In the genomic region with DNA sequence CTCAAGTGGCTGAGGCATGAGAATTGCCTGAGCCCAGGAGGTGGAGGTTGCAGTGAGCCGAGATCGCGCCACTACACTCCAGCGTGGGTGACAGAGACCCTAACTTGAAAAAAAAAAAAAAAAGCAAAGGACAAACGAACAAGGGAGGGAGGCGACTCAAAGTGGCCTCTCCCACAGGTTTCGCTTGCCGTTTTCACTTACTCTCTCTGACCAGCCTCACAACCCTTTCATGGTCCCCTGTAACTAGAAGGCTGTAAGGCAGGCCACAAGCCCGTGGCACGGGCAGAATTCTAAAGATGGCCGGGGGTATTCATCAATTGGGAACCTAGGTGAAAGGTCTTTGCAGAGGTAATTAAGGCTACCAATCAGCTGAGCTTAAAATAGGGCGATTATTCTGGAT, we compare ENCODE assay signal across 1 cellular context.
TF ChIP-seq lines count a peak whose summit lies in the region.

No MANE protein-coding gene starts in this region.

TF ChIP-seq in H1, 55 proteins besides CTCF, POLR2A, EP300 and RAD21:
- no peak for TF ChIP-seq SP1 (IDR thresholded peaks at IDR 0.05; ENCODE audit: low read depth, low read length)
- no peak for TF ChIP-seq JUND (IDR thresholded peaks at IDR 0.05; ENCODE audit: low read length)
- TF ChIP-seq EGR1 (IDR thresholded peaks at IDR 0.05; ENCODE audit: borderline replicate concordance, low read depth, low read length): no peak
- no peak for TF ChIP-seq GTF2F1 (IDR thresholded peaks at IDR 0.05; ENCODE audit: borderline replicate concordance, low read depth, low read length)
- no peak for TF ChIP-seq GABPA (IDR thresholded peaks at IDR 0.05; ENCODE audit: borderline replicate concordance, insufficient read depth, low read length)
- TF ChIP-seq, protein P1, sequence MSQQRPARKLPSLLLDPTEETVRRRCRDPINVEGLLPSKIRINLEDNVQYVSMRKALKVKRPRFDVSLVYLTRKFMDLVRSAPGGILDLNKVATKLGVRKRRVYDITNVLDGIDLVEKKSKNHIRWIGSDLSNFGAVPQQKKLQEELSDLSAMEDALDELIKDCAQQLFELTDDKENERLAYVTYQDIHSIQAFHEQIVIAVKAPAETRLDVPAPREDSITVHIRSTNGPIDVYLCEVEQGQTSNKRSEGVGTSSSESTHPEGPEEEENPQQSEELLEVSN (IDR thresholded peaks at IDR 0.05): no peak
- TF ChIP-seq NRF1 (IDR thresholded peaks at IDR 0.05; ENCODE audit: low read depth, low read length): no peak
- no peak for TF ChIP-seq SP4 (IDR thresholded peaks at IDR 0.05; ENCODE audit: low read length)
- no peak for TF ChIP-seq TAF1 (IDR thresholded peaks at IDR 0.05; ENCODE audit: low read depth, low read length)
- TF ChIP-seq SIX5 (IDR thresholded peaks at IDR 0.05; ENCODE audit: low read depth, low read length): no peak
- TF ChIP-seq POLR2AphosphoS5 (IDR thresholded peaks at IDR 0.05; ENCODE audit: low read depth, low read length): no peak
- TF ChIP-seq PHF8 (conservative IDR thresholded peaks at IDR 0.05; ENCODE audit: low read depth, low read length): no peak
- TF ChIP-seq SAP30 (IDR thresholded peaks at IDR 0.05; ENCODE audit: insufficient read depth, insufficient replicate concordance, low read length): no peak
- TF ChIP-seq KDM5A (IDR thresholded peaks at IDR 0.05; ENCODE audit: low read length): no peak
